ENCODE assay signal across 8 cellular contexts in genomic region chr14:80955434-80955939, GRCh38. TPM values are rescaled to one million over a fixed set of nuclear protein-coding genes. Genes with fewer than 3 reads are reported as not detected.
DNase-seq lines count a peak whose midpoint lies in the region; ATAC-seq, FAIRE-seq and TF ChIP-seq lines count a peak whose summit lies in the region.

TSHR (plus strand) TSS chr14:80955621; CDS start chr14:80955681, 60 bp downstream.

- TF ChIP-seq CTCF in A549 (IDR thresholded peaks at IDR 0.05) (no peak), GM12878 (IDR thresholded peaks at IDR 0.05 in 2 of 3, conservative IDR thresholded peaks at IDR 0.05 in 1 of 3; ENCODE audit: control insufficient read depth in 2 of 3, extremely low read depth in 1 of 3, insufficient read depth in 1 of 3, low read depth in 3 of 3, low read length in 3 of 3) (no peak), stomach (IDR thresholded peaks at IDR 0.05) (no peak)

- 0 out of 2 replicates have a peak within 1 kb of the TSS, but pooled peaks have one; percentile 50 for H2AFZ ChIP-seq in GM12878 (ENCODE audit: control insufficient read depth, low read depth, low read length)

- H3K9me3 ChIP-seq in A549 (no peaks in the 10 kb centered on the region), GM12878 (replicated peaks; ENCODE audit: control insufficient read depth, insufficient read depth, low read length) (no peaks in the 10 kb centered on the region), stomach (no peaks in the 10 kb centered on the region)

- RAD21 ChIA-PET in GM12878 (lab: Charles Lee; ENCODE audit: unreplicated experiment), result interaction anchor here (0.8 to 6.9 kb wide), 3 partner anchors 32 to 216 kb away, joined by 4 to 64 read pairs (median 5); no protein-coding TSS in a partner anchor

- TF ChIP-seq POLR2A in A549 (IDR thresholded peaks at IDR 0.05; ENCODE audit: low read length) (no peak), GM12878 (IDR thresholded peaks at IDR 0.05; ENCODE audit: low read depth, low read length) (no peak), stomach (IDR thresholded peaks at IDR 0.05) (no peak)

- no peak within 1 kb of the TSS for H3K9ac ChIP-seq in GM12878 (ENCODE audit: control insufficient read depth, insufficient read depth, low read length)

- TF ChIP-seq RAD21 in A549 (conservative IDR thresholded peaks at IDR 0.05 in 1 of 2, IDR thresholded peaks at IDR 0.05 in 1 of 2) (no peak), GM12878 (IDR thresholded peaks at IDR 0.05; ENCODE audit: insufficient read depth, low read depth, low read length) (no peak)

- DNase-seq in A549 (ENCODE audit: low read depth in 1 of 2, low spot score in 1 of 2) (peak in 1 of 2 experiments; percentile 7), HuH-7 (ENCODE audit: low spot score) (peak; percentile 17), GM12878 (ENCODE audit: low read depth, low spot score) (no peak), left colon (peak in 1 of 2 donors; percentile 20), stomach (no peak)
- DNase-seq in stimulated activated CD4-positive, alpha-beta T cell treated with anti-CD3 and anti-CD28 coated beads, Interleukin-12 subunit alpha, Interleukin-12 subunit beta, amount 100 ng/mL, for 4 hours, result no peak

- H3K27me3 ChIP-seq in GM12878 (replicated peaks in 1 of 2; ENCODE audit: control insufficient read depth in 2 of 2, insufficient read depth in 2 of 2, low read length in 1 of 2) (peaks cover 0 to 5% of the 10 kb centered on the region in 2 experiments; a peak in 2 of 4 replicates), stomach (peaks cover 0 to 20% (median 9%) of the 10 kb centered on the region in 3 donors)

- H3K4me1 ChIP-seq in A549, result no peaks in the 10 kb centered on the region
- peaks cover 18% of the 10 kb centered on the region for H3K4me1 ChIP-seq in GM12878 (ENCODE audit: control insufficient read depth, insufficient read depth, low read length)
- H3K4me1 ChIP-seq in stomach, result peaks cover 8 to 13% (median 10%) of the 10 kb centered on the region in 4 donors

- H3K4me3 ChIP-seq in A549 (peak within 1 kb of the TSS; percentile 52), GM12878 (no peak within 1 kb of the TSS; the same call in 1 of the 2 replicates), stomach (peak within 1 kb of the TSS; percentile 48 to 64 (median 50))

- 60% methylated on average over 12 of the region's 19 CpGs for WGBS in A549 (ENCODE audit: missing lambda C conversion rate)
- WGBS in GM12878 (ENCODE audit: insufficient coverage, insufficient replicate concordance, low lambda C conversion rate, missing lambda C conversion rate), result 62% methylated on average over 18 of the region's 19 CpGs
- WGBS in stomach, 5 donors, result 17 to 34% (median 20%) methylated on average over 17 to 19 of the region's 19 CpGs

- TF ChIP-seq EP300 in A549 (IDR thresholded peaks at IDR 0.05), result no peak
- no peak for TF ChIP-seq EP300 in GM12878 (IDR thresholded peaks at IDR 0.05; ENCODE audit: borderline replicate concordance in 1 of 2, control insufficient read depth in 1 of 2, low read depth in 2 of 2, low read length in 2 of 2)
- TF ChIP-seq EP300 in stomach (IDR thresholded peaks at IDR 0.05), result no peak

- H3K36me3 ChIP-seq in GM12878 (ENCODE audit: control insufficient read depth in 2 of 2, insufficient read depth in 2 of 2, low read length in 1 of 2), result no peaks in the 10 kb centered on the region
- no peaks in the 10 kb centered on the region for H3K36me3 ChIP-seq in stomach

- ATAC-seq in A549, result peak; percentile 41 to 61; a peak in 5 of 6 replicates
- no peak for ATAC-seq in GM12878
- peak; percentile 21 for ATAC-seq in left colon
- no peak for ATAC-seq in GM19455 (IDR thresholded peaks at IDR 0.05; ENCODE audit: unreplicated experiment)
- ATAC-seq in HG03139 (IDR thresholded peaks at IDR 0.05; ENCODE audit: unreplicated experiment), result no peak

- BruUV-seq in GM12878 (replicated peaks; lab: Mats Ljungman, UMichigan), result no TSS peak

- SMC1A ChIA-PET in GM12878 (lab: Charles Lee; ENCODE audit: uncharacterized antibody, unreplicated experiment), result interaction anchor here (0.6 to 3.3 kb wide), 4 partner anchors 20 to 214 kb away, joined by 3 to 55 read pairs (median 4); no protein-coding TSS in a partner anchor

- in situ Hi-C loops in GM12878 (cut with MboI), result loop anchor here (5.0 kb wide), 2 partner anchors 207 to 512 kb away; no protein-coding TSS in a partner anchor

- no peak for FAIRE-seq in A549 (lab: Jason Lieb, UNC)
- FAIRE-seq in GM12878 (lab: Jason Lieb, UNC), result no peak

- H4K20me1 ChIP-seq in GM12878 (ENCODE audit: control insufficient read depth, insufficient read depth), result no peaks in the 10 kb centered on the region

- H3K4me2 ChIP-seq in A549 (peak within 1 kb of the TSS; percentile 94), GM12878 (ENCODE audit: control insufficient read depth, insufficient read depth) (peak within 1 kb of the TSS; percentile 90; the same call in 1 of the 2 replicates)

- H3K27ac ChIP-seq in A549 (peak within 1 kb of the TSS in 1 of 2 experiments; percentile 77; a peak in 4 of 6 replicates), GM12878 (ENCODE audit: control insufficient read depth, insufficient read depth) (no peak within 1 kb of the TSS), stomach (peak within 1 kb of the TSS in 1 of 5 donors; percentile 13)

- POLR2A ChIA-PET in A549 (lab: Yijun Ruan, JAX), result no interaction called here
- POLR2A ChIA-PET in GM12878 (lab: Charles Lee), result interaction anchor here (1.0 kb wide), 1 partner anchor 32 kb away, joined by 3 read pairs; no protein-coding TSS in a partner anchor

- intact Hi-C loops in GM12878 (cut with micrococcal nuclease; ENCODE audit: unreplicated experiment) (loop anchor here (2.0 kb wide), 1 partner anchor 507 kb away; no protein-coding TSS in a partner anchor), left colon (cut with DNase I, micrococcal nuclease) (loop anchor here in 1 of 2 donors (1.0 kb wide), 1 partner anchor 32 kb away; no protein-coding TSS in a partner anchor), stomach (cut with DNase I; ENCODE audit: low total_unique reads) (loop anchor here (2.0 kb wide), 1 partner anchor 31 kb away; no protein-coding TSS in a partner anchor)

- CTCF ChIA-PET in A549 (lab: Yijun Ruan, JAX) (interaction anchor here (0.6 to 4.3 kb wide), 16 partner anchors 9 to 509 kb away, joined by 3 to 57 read pairs (median 4); no protein-coding TSS in a partner anchor), GM12878 (lab: Yijun Ruan, JAX) (interaction anchor here (0.6 to 11.6 kb wide), 11 partner anchors 14 to 500 kb away, joined by 3 to 178 read pairs (median 4); partner anchors contain the start of gene CEP128)

- H3K79me2 ChIP-seq in GM12878 (ENCODE audit: control insufficient read depth, insufficient read depth, low read length), result no peaks in the 10 kb centered on the region

TF ChIP-seq in A549, 52 proteins besides CTCF, POLR2A, EP300 and RAD21 (continues in another document):
- TF ChIP-seq ELK1 (IDR thresholded peaks at IDR 0.05; ENCODE audit: low read depth, low read length) (no peak), POLR2AphosphoS2 (conservative IDR thresholded peaks at IDR 0.05; ENCODE audit: low read length) (no peak), HDAC2 (IDR thresholded peaks at IDR 0.05) (no peak)

RNA-seq across cellular contexts. Expression of gene TSHR, which starts in this region (rescaled TPM):
- polyA plus RNA-seq in A549 (2011; rRNA removed), result not detected in 2 replicates
- polyA plus RNA-seq in A549 (2012; cell fraction: cytosol; rRNA removed), result not detected in 2 replicates
- not detected in 2 replicates for polyA plus RNA-seq in A549 (2012; cell fraction: nucleus; rRNA removed)
- polyA plus RNA-seq in A549 (2017; fragmentation: RNase III; extraction: RNeasy Plus Mini Kit Qiagen cat#74134 plus additional on column Dnase treatment), result not detected in 3 replicates
- polyA minus RNA-seq in A549 (2011; rRNA and poly(A)+ RNA removed), result not detected in 2 replicates
- total RNA-seq in GM12878 (2013; cell fraction: nucleolus; rRNA removed), result not detected in 2 replicates
- 0.06 TPM in 1 of 2 replicates, not detected in the other for total RNA-seq in GM12878 (2014; rRNA removed)
- total RNA-seq in GM12878 (2014; rRNA removed; fragmentation: Illumina TruSeq; extraction: Trizol), result not detected in 2 replicates
- not detected in 2 replicates for total RNA-seq in GM12878 (2021)
- polyA plus RNA-seq in GM12878 (2011; ENCODE audit: low read depth), result not detected
- polyA plus RNA-seq in GM12878 (2011; rRNA removed), result not detected in 2 replicates
- polyA plus RNA-seq in GM12878 (2011; cell fraction: cytosol; rRNA removed), result not detected in 2 replicates
- not detected in 2 replicates for polyA plus RNA-seq in GM12878 (2011; cell fraction: nucleus; rRNA removed)
- polyA plus RNA-seq in GM12878 (2012), result 0.14 and 0.20 TPM in 2 replicates
- polyA plus RNA-seq in GM12878 (2014; fragmentation: Illumina TruSeq; extraction: Trizol), result not detected in 2 replicates
- polyA plus RNA-seq in GM12878 (2014; fragmentation: Nextera tagmentation; extraction: Ambion mirVana), result not detected
- not detected in 2 replicates for polyA plus RNA-seq in GM12878 (2014; rRNA removed)
- under 1 TPM in 1 of 2 experiments, not detected in 1; 0.31 TPM for polyA plus RNA-seq in GM12878 (2016; fragmentation: Nextera tagmentation; extraction: Ambion mirVana)
- polyA minus RNA-seq in GM12878 (2011; rRNA and poly(A)+ RNA removed), result not detected in 2 replicates
- not detected in 2 replicates for polyA minus RNA-seq in GM12878 (2011; cell fraction: cytosol; rRNA and poly(A)+ RNA removed)
- polyA minus RNA-seq in GM12878 (2011; cell fraction: nucleus; rRNA and poly(A)+ RNA removed), result not detected in 2 replicates
- under 1 TPM in 1 of 2 donors, not detected in 1; 0.22 TPM for total RNA-seq in left colon
- total RNA-seq in stomach, result under 1 TPM in 2 of 5 donors, not detected in 3; 0.18 to 0.45 TPM
- under 1 TPM in 1 of 3 donors, not detected in 2; 0.46 TPM for polyA plus RNA-seq in stomach

Comparison
In these comparisons a context has a peak if more than half of its experiments do, and no peak if none do; other contexts are left out.
1. Peak in ATAC-seq, H3K4me3 ChIP-seq and H3K4me2 ChIP-seq in A549; RNA of the gene not detected or under 1 TPM.
2. Peak in ATAC-seq in left colon; RNA of the gene not detected or under 1 TPM.